ENCODE assay signal across 31 cellular contexts in genomic region chr6:9717568-9717967, GRCh38.
"Had no signal": no experiment of that assay in that cellular context is flagged by ENCODE, and none has a peak within 500 bp of the region (broad histone marks: within the 10 kb centered on the region; RNA-seq: fewer than 3 reads in every experiment).

No MANE protein-coding gene starts in this region.

- ATAC-seq: activated CD8-positive, alpha-beta T cell treated with anti-CD3 and anti-CD28 coated beads for 36 hours; activated naive CD4-positive, alpha-beta T cell treated with anti-CD3 and anti-CD28 coated beads, Interleukin-2, amount 50 U/mL, for 72 hours; activated T-cell treated with anti-CD3 and anti-CD28 coated beads, Interleukin-2, amount 50 U/mL, for 4 hours; activated T-cell treated with anti-CD3 and anti-CD28 coated beads, Interleukin-2, amount 50 U/mL, for 72 hours; activated T-helper 17 cell treated with anti-CD3 and anti-CD28 coated beads, Interleukin-2, amount 50 U/mL, for 72 hours; body of pancreas had no signal

- DNase-seq: activated B cell treated with CpG ODN at 0.5 μM for 24 hours; activated CD4-positive, alpha-beta memory T cell treated with anti-CD3 and anti-CD28 coated beads for 36 hours; activated CD4-positive, alpha-beta T cell treated with anti-CD3 and anti-CD28 coated beads for 4 hours; activated CD4-positive, alpha-beta T cell treated with anti-CD3 and anti-CD28 coated beads, Interleukin-2, amount 10 ng/mL, durations not matched to agents 24 days and 14 days; activated CD4-positive, alpha-beta T cell treated with anti-CD3 and anti-CD28 coated beads, Interleukin-2, amount 50 U/mL, for 1 hour; activated CD4-positive, alpha-beta T cell treated with anti-CD3 and anti-CD28 coated beads, Interleukin-2, amount 50 U/mL, for 4 hours; activated CD4-positive, CD25-positive, alpha-beta regulatory T cell treated with anti-CD3 and anti-CD28 coated beads, Interleukin-2, amount 50 U/mL, for 72 hours; activated CD8-positive, alpha-beta memory T cell treated with anti-CD3 and anti-CD28 coated beads, Interleukin-2, amount 50 U/mL, for 4 hours; activated CD8-positive, alpha-beta T cell treated with anti-CD3 and anti-CD28 coated beads for 36 hours; activated effector memory CD4-positive, alpha-beta T cell treated with anti-CD3 and anti-CD28 coated beads, Interleukin-2, amount 50 U/mL, for 16 hours; activated gamma-delta T cell treated with Interleukin-2 at 50 U/mL for 16 hours; activated naive CD4-positive, alpha-beta T cell; activated naive CD4-positive, alpha-beta T cell treated with anti-CD3 and anti-CD28 coated beads for 36 hours; activated naive CD4-positive, alpha-beta T cell treated with anti-CD3 and anti-CD28 coated beads, Interleukin-2, amount 50 U/mL, for 16 hours; activated naive CD8-positive, alpha-beta T cell treated with anti-CD3 and anti-CD28 coated beads for 36 hours; activated T-cell treated with anti-CD3 and anti-CD28 coated beads for 4 hours; activated T-cell treated with anti-CD3 and anti-CD28 coated beads, Interleukin-2, amount 50 U/mL, for 1 hour; activated T-cell treated with anti-CD3 and anti-CD28 coated beads, Interleukin-2, amount 50 U/mL, for 4 hours; activated T-cell treated with anti-CD3 and anti-CD28 coated beads, Interleukin-2, amount 50 U/mL, for 72 hours; adrenal gland; amniotic stem cell; aorta; body of pancreas; brain microvascular endothelial cell; central memory CD4-positive, alpha-beta T cell; T-helper 2 cell; T-helper 9 cell had no signal

- H3K4me1 ChIP-seq: adrenal gland, body of pancreas, breast epithelium had no signal

- H3K9me3 ChIP-seq: adrenal gland, body of pancreas, breast epithelium had no signal

- H3K27ac ChIP-seq: adrenal gland, body of pancreas, brain microvascular endothelial cell, breast epithelium, VCaP had no signal

- H3K36me3 ChIP-seq: adrenal gland, brain microvascular endothelial cell, breast epithelium had no signal

- H3K27me3 ChIP-seq: adrenal gland, body of pancreas, brain microvascular endothelial cell, breast epithelium had no signal

- H3K4me3 ChIP-seq: adrenal gland, body of pancreas, breast epithelium had no signal
